In genomic region chr1:7655354-7655753, GRCh38 we compare ENCODE assay signal across 18 cellular contexts.
DNase-seq lines count a peak whose midpoint lies in the region; ATAC-seq, FAIRE-seq and TF ChIP-seq lines count a peak whose summit lies in the region.
"Had no signal": no experiment of that assay in that cellular context is flagged by ENCODE, and none has a peak within 500 bp of the region (broad histone marks: within the 10 kb centered on the region; RNA-seq: fewer than 3 reads in every experiment).

No MANE protein-coding gene starts in this region.

- intact Hi-C loops in K562 (cut with micrococcal nuclease): no loop called here
- intact Hi-C loops in esophagus muscularis mucosa (cut with DNase I): no loop called here
- intact Hi-C loops in sciatic nerve (cut with DNase I): no loop called here

- no peak overlapping the region for H3K4me2 ChIP-seq in K562 (ENCODE audit: insufficient read depth, low read length)
- H3K4me2 ChIP-seq: BLaER1 had no signal

- POLR2A ChIA-PET in K562 (lab: Yijun Ruan, JAX): no interaction called here

- H3K9me3 Mint-ChIP-seq in glutamatergic neuron (ENCODE audit: unreplicated experiment): peaks cover 3% of the 10 kb centered on the region
- H3K9me3 Mint-ChIP-seq: HFFc6 had no signal

- TF ChIP-seq POLR2A in GM12892 (IDR thresholded peaks at IDR 0.05; ENCODE audit: low read depth, low read length) (no peak), K562 (conservative IDR thresholded peaks at IDR 0.05) (no peak), esophagus muscularis mucosa (IDR thresholded peaks at IDR 0.05; ENCODE audit: low read depth) (no peak), erythroblast (IDR thresholded peaks at IDR 0.05; ENCODE audit: low read length) (no peak)

- no peak overlapping the region for H3K4me3 ChIP-seq in K562
- H3K4me3 ChIP-seq in esophagus muscularis mucosa: no peak overlapping the region
- H3K4me3 ChIP-seq: BLaER1, GM23248 had no signal

- peaks cover 0 to 3% of the 10 kb centered on the region in 2 experiments; a peak in 1 of 5 replicates for H3K4me1 ChIP-seq in K562 (replicated peaks in 1 of 2; ENCODE audit: control insufficient read depth in 2 of 2, insufficient read depth in 2 of 2, low read length in 2 of 2)
- H3K4me1 ChIP-seq in esophagus muscularis mucosa: no peaks in the 10 kb centered on the region

- H3K36me3 ChIP-seq in K562 (ENCODE audit: control insufficient read depth, insufficient read depth, low read length): no peaks in the 10 kb centered on the region
- H3K36me3 ChIP-seq in esophagus muscularis mucosa: no peaks in the 10 kb centered on the region
- H3K36me3 ChIP-seq: BLaER1 had no signal

- TF ChIP-seq RAD21 in K562 (CRISPR knock-in tag; conservative IDR thresholded peaks at IDR 0.05 in 1 of 2, IDR thresholded peaks at IDR 0.05 in 1 of 2): no peak

- H3K9ac ChIP-seq in K562 (ENCODE audit: insufficient read depth in 1 of 2, low read depth in 2 of 2, low read length in 2 of 2): no peak overlapping the region
- H3K9ac ChIP-seq: BLaER1, GM23248 had no signal

- peak; percentile 36 for FAIRE-seq in GM12892 (lab: Jason Lieb, UNC)
- no peak for FAIRE-seq in K562 (lab: Jason Lieb, UNC)
- FAIRE-seq in urothelium cell line (lab: Jason Lieb, UNC): peak; percentile 40
- FAIRE-seq: H54, HepG2 had no signal

- H3K9me1 ChIP-seq in K562 (ENCODE audit: control insufficient read depth, insufficient read depth, low read length): no peaks in the 10 kb centered on the region

- H3K9me3 ChIP-seq in K562 (replicated peaks; ENCODE audit: control insufficient read depth, insufficient read depth, low read depth, low read length) (no peaks in the 10 kb centered on the region), esophagus muscularis mucosa (no peaks in the 10 kb centered on the region)
- H3K9me3 ChIP-seq: BLaER1 had no signal

- no peak for ATAC-seq in K562
- no peak for ATAC-seq in sciatic nerve
- ATAC-seq: HepG2 had no signal

- no peak for TF ChIP-seq EP300 in K562 (IDR thresholded peaks at IDR 0.05; ENCODE audit: low read length)
- TF ChIP-seq EP300 in esophagus muscularis mucosa (IDR thresholded peaks at IDR 0.05): no peak

- BruUV-seq in K562 (replicated peaks; lab: Mats Ljungman, UMichigan): no TSS peak

- H3K27ac ChIP-seq in K562 (ENCODE audit: extremely low read depth, low read depth, low read length) (no peak overlapping the region), esophagus muscularis mucosa (replicated peaks in 1 of 4) (no peak overlapping the region)
- H3K27ac ChIP-seq: BLaER1, GM23248 had no signal

- H4K20me1 ChIP-seq in K562 (replicated peaks; ENCODE audit: control insufficient read depth, insufficient read depth, low read length): peaks cover 4% of the 10 kb centered on the region; the same call in 1 of the 2 replicates
- H4K20me1 ChIP-seq: BLaER1 had no signal

- peak overlapping the region; percentile 53 for H3K4me3 Mint-ChIP-seq in glutamatergic neuron (ENCODE audit: unreplicated experiment)
- H3K4me3 Mint-ChIP-seq: CD14-positive monocyte; CD4-positive, alpha-beta memory T cell; HFFc6 had no signal

- CTCF ChIA-PET in K562 (lab: Yijun Ruan, JAX; ENCODE audit: low intra/inter-chr PET ratio): no interaction called here

- in situ Hi-C loops in K562 (cut with MboI): loop anchor here (25.0 kb wide), 1 partner anchor 657 kb away; the partner anchor contains the start of gene SLC45A1

- H2AFZ ChIP-seq in K562 (ENCODE audit: low read depth, low read length): no peak overlapping the region
- H2AFZ ChIP-seq: GM23248 had no signal

- H3K27me3 ChIP-seq in K562 (ENCODE audit: control insufficient read depth in 2 of 2, insufficient read depth in 2 of 2, low read length in 2 of 2) (peaks cover 20 to 50% of the 10 kb centered on the region in 2 experiments; a peak in 3 of 5 replicates), esophagus muscularis mucosa (peaks cover 0 to 2% (median 0%) of the 10 kb centered on the region in 4 donors)
- H3K27me3 ChIP-seq: BLaER1 had no signal

- peaks cover 5% of the 10 kb centered on the region for H3K27me3 Mint-ChIP-seq in glutamatergic neuron (ENCODE audit: unreplicated experiment)
- H3K27me3 Mint-ChIP-seq: CD4-positive, alpha-beta memory T cell had no signal

- 18% methylated on average over 2 of the region's 2 CpGs for WGBS in K562 (ENCODE audit: insufficient coverage, low coverage, missing lambda C conversion rate)
- WGBS in esophagus muscularis mucosa: 97% methylated on average over 2 of the region's 2 CpGs

- DNase-seq in GM12892 (ENCODE audit: insufficient read length): no peak
- no peak for DNase-seq in K562 (ENCODE audit: extremely low read depth in 1 of 4, low spot score in 3 of 4)
- DNase-seq in glutamatergic neuron: no peak
- DNase-seq in urothelium cell line (ENCODE audit: low spot score): no peak
- DNase-seq in esophagus muscularis mucosa (ENCODE audit: extremely low spot score): no peak
- DNase-seq in erythroblast (lab: John Stamatoyannopoulos, UW): no peak
- no peak for DNase-seq in sciatic nerve (ENCODE audit: low spot score)
- DNase-seq: 8988T; CD4-positive, alpha-beta memory T cell; DMS79 treated with DMSO at 0.1 percent for 48 hours; GF-D8; GM23248; HCEC 1CT; HFFc6 had no signal

- no peaks in the 10 kb centered on the region for H3K79me2 ChIP-seq in K562 (ENCODE audit: control insufficient read depth, insufficient read depth, low read length)

- TF ChIP-seq CTCF in K562 (IDR thresholded peaks at IDR 0.05 in 2 of 3, conservative IDR thresholded peaks at IDR 0.05 in 1 of 3; ENCODE audit: insufficient read depth in 2 of 3, low read depth in 1 of 3, low read length in 3 of 3) (no peak), glutamatergic neuron (IDR thresholded peaks at IDR 0.05; ENCODE audit: partially characterized antibody, unreplicated experiment) (no peak), esophagus muscularis mucosa (IDR thresholded peaks at IDR 0.05) (no peak)

- no peak overlapping the region for H3K27ac Mint-ChIP-seq in glutamatergic neuron (ENCODE audit: unreplicated experiment)
- H3K27ac Mint-ChIP-seq: HFFc6 had no signal

- peaks cover 4% of the 10 kb centered on the region for H3K4me1 Mint-ChIP-seq in glutamatergic neuron (ENCODE audit: low read depth, unreplicated experiment)
- H3K4me1 Mint-ChIP-seq: CD4-positive, alpha-beta memory T cell had no signal

- H3K36me3 Mint-ChIP-seq in glutamatergic neuron (ENCODE audit: unreplicated experiment): no peaks in the 10 kb centered on the region
- H3K36me3 Mint-ChIP-seq: CD14-positive monocyte; CD4-positive, alpha-beta memory T cell had no signal

TF ChIP-seq in K562, 482 proteins besides CTCF, POLR2A, EP300 and RAD21:
- TF ChIP-seq, protein P1, sequence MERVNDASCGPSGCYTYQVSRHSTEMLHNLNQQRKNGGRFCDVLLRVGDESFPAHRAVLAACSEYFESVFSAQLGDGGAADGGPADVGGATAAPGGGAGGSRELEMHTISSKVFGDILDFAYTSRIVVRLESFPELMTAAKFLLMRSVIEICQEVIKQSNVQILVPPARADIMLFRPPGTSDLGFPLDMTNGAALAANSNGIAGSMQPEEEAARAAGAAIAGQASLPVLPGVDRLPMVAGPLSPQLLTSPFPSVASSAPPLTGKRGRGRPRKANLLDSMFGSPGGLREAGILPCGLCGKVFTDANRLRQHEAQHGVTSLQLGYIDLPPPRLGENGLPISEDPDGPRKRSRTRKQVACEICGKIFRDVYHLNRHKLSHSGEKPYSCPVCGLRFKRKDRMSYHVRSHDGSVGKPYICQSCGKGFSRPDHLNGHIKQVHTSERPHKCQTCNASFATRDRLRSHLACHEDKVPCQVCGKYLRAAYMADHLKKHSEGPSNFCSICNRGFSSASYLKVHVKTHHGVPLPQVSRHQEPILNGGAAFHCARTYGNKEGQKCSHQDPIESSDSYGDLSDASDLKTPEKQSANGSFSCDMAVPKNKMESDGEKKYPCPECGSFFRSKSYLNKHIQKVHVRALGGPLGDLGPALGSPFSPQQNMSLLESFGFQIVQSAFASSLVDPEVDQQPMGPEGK (CRISPR knock-in tag; IDR thresholded peaks at IDR 0.05; ENCODE audit: borderline replicate concordance): no peak
- TF ChIP-seq ELF4 (CRISPR knock-in tag; IDR thresholded peaks at IDR 0.05) (0 out of 2 replicates have a peak, but pooled peaks have one; percentile 11), HDAC2 (IDR thresholded peaks at IDR 0.05) (no peak)
